ENCODE assay signal across 8 cellular contexts in the genomic region with DNA sequence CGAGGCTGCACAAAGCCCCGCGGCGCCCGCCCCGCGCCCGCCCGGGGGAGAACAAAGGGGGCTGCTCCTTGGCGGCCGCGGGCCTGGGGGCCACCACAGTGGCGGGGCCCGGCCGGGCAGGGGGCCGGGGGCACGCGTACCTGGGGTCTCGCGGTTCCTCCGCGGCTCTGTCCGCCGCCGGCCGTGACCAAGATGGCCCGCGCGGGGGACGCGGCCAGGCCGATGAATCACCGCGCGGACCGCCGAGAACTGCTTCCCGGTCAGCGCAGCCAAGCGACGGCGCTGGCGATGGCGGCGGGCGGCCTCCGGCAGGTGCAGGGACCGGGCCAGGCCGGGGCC. TPM values are rescaled to one million over a fixed set of nuclear protein-coding genes. Genes with fewer than 3 reads are reported as not detected.
DNase-seq lines count a peak whose midpoint lies in the region; ATAC-seq, FAIRE-seq and TF ChIP-seq lines count a peak whose summit lies in the region.

A gene (minus strand): TSS at position 330 of the 339 bp plus-strand sequence. CDS start 677 bp downstream, outside the sequence.

- in situ Hi-C loops in astrocyte of the cerebellum (cut with HindIII; ENCODE audit: low sequenced_read_pairs) (no loop called here), GM13977 (cut with MboI; ENCODE audit: low pct_unique_long_range_greater_than_20kb, low sequenced_read_pairs, unreplicated experiment) (no loop called here)

- DNase-seq in astrocyte of the cerebellum (ENCODE audit: low read depth) (no peak), kidney (no peak), GM13977 (ENCODE audit: low spot score) (no peak)
- no peak for DNase-seq in stimulated activated CD4-positive, alpha-beta T cell treated with anti-CD3 and anti-CD28 coated beads, Interleukin-12 subunit alpha, Interleukin-12 subunit beta, amount 100 ng/mL, for 4 hours

- H3K9me3 ChIP-seq in kidney (ENCODE audit: control insufficient read depth in 1 of 2, low read length in 2 of 2) (no peaks in the 10 kb centered on the region), stomach smooth muscle (ENCODE audit: control insufficient read depth in 2 of 2, low read length in 2 of 2) (no peaks in the 10 kb centered on the region)

- no peak for FAIRE-seq in kidney (lab: Jason Lieb, UNC)

- intact Hi-C loops in kidney (cut with DNase I), result no loop called here

- TF ChIP-seq CTCF in 22Rv1 (IDR thresholded peaks at IDR 0.05), result no peak
- no peak for TF ChIP-seq CTCF in astrocyte of the cerebellum (IDR thresholded peaks at IDR 0.05; ENCODE audit: low read depth, low read length, missing control alignments)
- TF ChIP-seq CTCF in kidney (IDR thresholded peaks at IDR 0.05; ENCODE audit: borderline replicate concordance, extremely low read depth, insufficient read depth), result no peak
- no peak for TF ChIP-seq CTCF in GM13977 (IDR thresholded peaks at IDR 0.05; ENCODE audit: extremely low read depth, insufficient read depth, missing control alignments)

- H3K27me3 ChIP-seq in stomach smooth muscle (ENCODE audit: control insufficient read depth in 1 of 2, insufficient read depth in 2 of 2, low read length in 2 of 2), result no peaks in the 10 kb centered on the region

- H3K36me3 ChIP-seq in kidney (ENCODE audit: control insufficient read depth in 1 of 2, insufficient read depth in 2 of 2, low read length in 2 of 2) (no peaks in the 10 kb centered on the region), stomach smooth muscle (ENCODE audit: control insufficient read depth in 2 of 2, insufficient read depth in 2 of 2, low read length in 2 of 2) (peaks cover 3 to 4% of the 10 kb centered on the region in 2 donors)

- peaks cover 0 to 12% of the 10 kb centered on the region in 2 donors for H3K4me1 ChIP-seq in kidney (ENCODE audit: control insufficient read depth in 1 of 2, insufficient read depth in 1 of 2, low read depth in 1 of 2, low read length in 2 of 2)
- peaks cover 29% of the 10 kb centered on the region for H3K4me1 ChIP-seq in stomach smooth muscle (ENCODE audit: control insufficient read depth, insufficient read depth, low read length)

- H3K9ac ChIP-seq in kidney (ENCODE audit: low read length in 2 of 2), result peak within 1 kb of the TSS; percentile 60 to 64
- H3K9ac ChIP-seq in stomach smooth muscle (ENCODE audit: low read length in 2 of 2), result peak within 1 kb of the TSS; percentile 71 to 75

- ATAC-seq in HG03342 (IDR thresholded peaks at IDR 0.05; ENCODE audit: unreplicated experiment) (peak; percentile 18), HG03196 (IDR thresholded peaks at IDR 0.05; ENCODE audit: unreplicated experiment) (no peak)

- peak within 1 kb of the TSS; percentile 70 for H3K27ac ChIP-seq in 22Rv1
- peak within 1 kb of the TSS; percentile 52 to 56 for H3K27ac ChIP-seq in kidney (ENCODE audit: low read depth in 2 of 2, low read length in 2 of 2)
- peak within 1 kb of the TSS; percentile 41 for H3K27ac ChIP-seq in stomach smooth muscle (ENCODE audit: low read length)

- H3K4me3 ChIP-seq in astrocyte of the cerebellum (ENCODE audit: low read depth, low read length) (peak within 1 kb of the TSS; percentile 57), kidney (ENCODE audit: low read length in 2 of 2) (peak within 1 kb of the TSS; percentile 68 to 71), stomach smooth muscle (ENCODE audit: low read length in 2 of 2) (peak within 1 kb of the TSS; percentile 53 to 86)

RNA-seq across cellular contexts. Expression of the gene that starts here (rescaled TPM):
- total RNA-seq in kidney, result 32.5 TPM
- 8.9 TPM for polyA plus RNA-seq in kidney (ENCODE audit: insufficient read depth, low read depth, low replicate concordance)
